13 cellular contexts compared by ENCODE assay signal in genomic region chr3:126541628-126542339, GRCh38. TPM values are rescaled to one million over a fixed set of nuclear protein-coding genes. Genes with fewer than 3 reads are reported as not detected.
DNase-seq lines count a peak whose midpoint lies in the region; ATAC-seq and TF ChIP-seq lines count a peak whose summit lies in the region.
"Had no signal": no experiment of that assay in that cellular context is flagged by ENCODE, and none has a peak within 500 bp of the region (broad histone marks: within the 10 kb centered on the region; RNA-seq: fewer than 3 reads in every experiment).

No MANE protein-coding gene starts in this region.

- TF ChIP-seq EP300 in stomach (IDR thresholded peaks at IDR 0.05): no peak

- H3K36me3 ChIP-seq in colonic mucosa (no peaks in the 10 kb centered on the region), lower lobe of right lung (no peaks in the 10 kb centered on the region), stomach (no peaks in the 10 kb centered on the region)
- H3K36me3 ChIP-seq: ascending aorta had no signal

- no peak overlapping the region for H3K27ac Mint-ChIP-seq in activated CD4-positive, alpha-beta memory T cell treated with anti-CD3 and anti-CD28 coated beads for 36 hours
- H3K27ac Mint-ChIP-seq in activated CD4-positive, alpha-beta memory T cell treated with anti-CD3 and anti-CD28 coated beads, Interleukin-2, amount 10 ng/mL, durations not matched to agents 7 days and 5 days: no peak overlapping the region
- H3K27ac Mint-ChIP-seq in activated CD8-positive, alpha-beta T cell treated with anti-CD3 and anti-CD28 coated beads for 36 hours: no peak overlapping the region
- no peak overlapping the region for H3K27ac Mint-ChIP-seq in stimulated activated naive B cell treated with anti-CD40 and anti-IgM and Interleukin-4, amounts not matched to agents 10 μg/mL and 1 μg/mL and 100 μg/mL, for 72 hours

- peaks cover 7% of the 10 kb centered on the region for H3K27me3 Mint-ChIP-seq in activated CD4-positive, alpha-beta memory T cell treated with anti-CD3 and anti-CD28 coated beads for 36 hours
- peaks cover 1% of the 10 kb centered on the region for H3K27me3 Mint-ChIP-seq in activated CD4-positive, alpha-beta memory T cell treated with anti-CD3 and anti-CD28 coated beads, Interleukin-2, amount 10 ng/mL, durations not matched to agents 7 days and 5 days
- H3K27me3 Mint-ChIP-seq in activated CD8-positive, alpha-beta T cell treated with anti-CD3 and anti-CD28 coated beads for 36 hours: no peaks in the 10 kb centered on the region
- peaks cover 14 to 20% of the 10 kb centered on the region in 2 donors for H3K27me3 Mint-ChIP-seq in stimulated activated naive B cell treated with anti-CD40 and anti-IgM and Interleukin-4, amounts not matched to agents 10 μg/mL and 1 μg/mL and 100 μg/mL, for 72 hours

- no peak overlapping the region for H3K4me3 ChIP-seq in colonic mucosa
- no peak overlapping the region for H3K4me3 ChIP-seq in lower lobe of right lung
- no peak overlapping the region for H3K4me3 ChIP-seq in stomach
- H3K4me3 ChIP-seq: ascending aorta, dorsolateral prefrontal cortex had no signal

- peaks cover 2% of the 10 kb centered on the region for H3K9me3 Mint-ChIP-seq in activated CD4-positive, alpha-beta memory T cell treated with anti-CD3 and anti-CD28 coated beads for 36 hours
- peaks cover 4% of the 10 kb centered on the region for H3K9me3 Mint-ChIP-seq in activated CD4-positive, alpha-beta memory T cell treated with anti-CD3 and anti-CD28 coated beads, Interleukin-2, amount 10 ng/mL, durations not matched to agents 7 days and 5 days
- H3K9me3 Mint-ChIP-seq in activated CD8-positive, alpha-beta T cell treated with anti-CD3 and anti-CD28 coated beads for 36 hours: no peaks in the 10 kb centered on the region
- H3K9me3 Mint-ChIP-seq in stimulated activated naive B cell treated with anti-CD40 and anti-IgM and Interleukin-4, amounts not matched to agents 10 μg/mL and 1 μg/mL and 100 μg/mL, for 72 hours: peaks cover 0 to 3% of the 10 kb centered on the region in 2 donors

- no peak for TF ChIP-seq POLR2A in stomach (IDR thresholded peaks at IDR 0.05)

- 38 to 68% (median 53%) methylated on average over 43 to 101 of the region's 101 CpGs for WGBS in stomach, 5 donors

- no peak overlapping the region for H3K9ac ChIP-seq in colonic mucosa (ENCODE audit: low read depth in 2 of 2, low read length in 2 of 2)

- ATAC-seq in lower lobe of right lung (no peak), GM19397 (IDR thresholded peaks at IDR 0.05; ENCODE audit: unreplicated experiment) (no peak)
- no peak for ATAC-seq in activated CD8-positive, alpha-beta T cell treated with anti-CD3 and anti-CD28 coated beads for 36 hours
- ATAC-seq in stimulated activated naive B cell treated with anti-CD40 and anti-IgM and Interleukin-4, amounts not matched to agents 10 μg/mL and 1 μg/mL and 100 μg/mL, for 72 hours (replicated peaks): no peak

- CTCF ChIA-PET in activated CD4-positive, alpha-beta memory T cell treated with anti-CD3 and anti-CD28 coated beads for 36 hours (lab: Charles Lee): no interaction called here
- CTCF ChIA-PET in activated CD4-positive, alpha-beta memory T cell treated with anti-CD3 and anti-CD28 coated beads, Interleukin-2, amount 10 ng/mL, durations not matched to agents 7 days and 5 days (lab: Charles Lee): no interaction called here
- CTCF ChIA-PET in activated CD8-positive, alpha-beta T cell treated with anti-CD3 and anti-CD28 coated beads for 36 hours (lab: Charles Lee): no interaction called here

- no peaks in the 10 kb centered on the region for H3K36me3 Mint-ChIP-seq in activated CD4-positive, alpha-beta memory T cell treated with anti-CD3 and anti-CD28 coated beads for 36 hours
- no peaks in the 10 kb centered on the region for H3K36me3 Mint-ChIP-seq in activated CD4-positive, alpha-beta memory T cell treated with anti-CD3 and anti-CD28 coated beads, Interleukin-2, amount 10 ng/mL, durations not matched to agents 7 days and 5 days (ENCODE audit: low read depth)
- H3K36me3 Mint-ChIP-seq in activated CD8-positive, alpha-beta T cell treated with anti-CD3 and anti-CD28 coated beads for 36 hours (ENCODE audit: low read depth): no peaks in the 10 kb centered on the region
- H3K36me3 Mint-ChIP-seq in stimulated activated naive B cell treated with anti-CD40 and anti-IgM and Interleukin-4, amounts not matched to agents 10 μg/mL and 1 μg/mL and 100 μg/mL, for 72 hours: no peaks in the 10 kb centered on the region

- H3K27me3 ChIP-seq in colonic mucosa (no peaks in the 10 kb centered on the region), lower lobe of right lung (ENCODE audit: low read depth) (peaks cover 27% of the 10 kb centered on the region), stomach (peaks cover 0 to 51% (median 15%) of the 10 kb centered on the region in 3 donors)

- H3K9me3 ChIP-seq in colonic mucosa (no peaks in the 10 kb centered on the region), lower lobe of right lung (no peaks in the 10 kb centered on the region), stomach (peaks cover 0 to 6% (median 2%) of the 10 kb centered on the region in 4 donors)
- H3K9me3 ChIP-seq: ascending aorta had no signal

- POLR2A ChIA-PET in activated CD4-positive, alpha-beta memory T cell treated with anti-CD3 and anti-CD28 coated beads for 36 hours (lab: Charles Lee): no interaction called here
- POLR2A ChIA-PET in activated CD4-positive, alpha-beta memory T cell treated with anti-CD3 and anti-CD28 coated beads, Interleukin-2, amount 10 ng/mL, durations not matched to agents 7 days and 5 days (lab: Charles Lee): no interaction called here
- POLR2A ChIA-PET in activated CD8-positive, alpha-beta T cell treated with anti-CD3 and anti-CD28 coated beads for 36 hours (lab: Charles Lee): no interaction called here

- H3K4me1 Mint-ChIP-seq in activated CD4-positive, alpha-beta memory T cell treated with anti-CD3 and anti-CD28 coated beads for 36 hours (ENCODE audit: low read depth): no peaks in the 10 kb centered on the region
- H3K4me1 Mint-ChIP-seq in activated CD4-positive, alpha-beta memory T cell treated with anti-CD3 and anti-CD28 coated beads, Interleukin-2, amount 10 ng/mL, durations not matched to agents 7 days and 5 days: peaks cover 3% of the 10 kb centered on the region
- peaks cover 2% of the 10 kb centered on the region for H3K4me1 Mint-ChIP-seq in activated CD8-positive, alpha-beta T cell treated with anti-CD3 and anti-CD28 coated beads for 36 hours (ENCODE audit: low read depth)
- peaks cover 0 to 15% of the 10 kb centered on the region in 2 donors for H3K4me1 Mint-ChIP-seq in stimulated activated naive B cell treated with anti-CD40 and anti-IgM and Interleukin-4, amounts not matched to agents 10 μg/mL and 1 μg/mL and 100 μg/mL, for 72 hours

- TF ChIP-seq CTCF in colonic mucosa (IDR thresholded peaks at IDR 0.05): no peak
- no peak for TF ChIP-seq CTCF in lower lobe of right lung (IDR thresholded peaks at IDR 0.05)
- no peak for TF ChIP-seq CTCF in stomach (IDR thresholded peaks at IDR 0.05)
- no peak for TF ChIP-seq CTCF in activated CD8-positive, alpha-beta T cell treated with anti-CD3 and anti-CD28 coated beads for 36 hours (IDR thresholded peaks at IDR 0.05)

- H3K4me1 ChIP-seq in colonic mucosa: no peaks in the 10 kb centered on the region
- peaks cover 8% of the 10 kb centered on the region for H3K4me1 ChIP-seq in lower lobe of right lung
- peaks cover 0 to 21% (median 6%) of the 10 kb centered on the region in 4 donors for H3K4me1 ChIP-seq in stomach
- H3K4me1 ChIP-seq: ascending aorta had no signal

- H3K4me3 Mint-ChIP-seq in activated CD4-positive, alpha-beta memory T cell treated with anti-CD3 and anti-CD28 coated beads for 36 hours: no peak overlapping the region
- H3K4me3 Mint-ChIP-seq in activated CD4-positive, alpha-beta memory T cell treated with anti-CD3 and anti-CD28 coated beads, Interleukin-2, amount 10 ng/mL, durations not matched to agents 7 days and 5 days: no peak overlapping the region
- no peak overlapping the region for H3K4me3 Mint-ChIP-seq in activated CD8-positive, alpha-beta T cell treated with anti-CD3 and anti-CD28 coated beads for 36 hours
- H3K4me3 Mint-ChIP-seq in stimulated activated naive B cell treated with anti-CD40 and anti-IgM and Interleukin-4, amounts not matched to agents 10 μg/mL and 1 μg/mL and 100 μg/mL, for 72 hours: no peak overlapping the region

- DNase-seq in activated CD4-positive, alpha-beta memory T cell treated with anti-CD3 and anti-CD28 coated beads for 36 hours: peak; percentile 2
- DNase-seq in activated CD4-positive, alpha-beta memory T cell treated with anti-CD3 and anti-CD28 coated beads, Interleukin-2, amount 10 ng/mL, durations not matched to agents 7 days and 5 days: no peak
- DNase-seq in colonic mucosa (peak; percentile 5), lower lobe of right lung (peak; percentile 42), stomach (peak; percentile 9)
- no peak for DNase-seq in activated CD8-positive, alpha-beta T cell treated with anti-CD3 and anti-CD28 coated beads for 36 hours
- no peak for DNase-seq in stimulated activated naive B cell treated with anti-CD40 and anti-IgM and Interleukin-4, amounts not matched to agents 10 μg/mL and 1 μg/mL and 100 μg/mL, for 72 hours
- DNase-seq: activated CD4-positive, CD25-positive, alpha-beta regulatory T cell had no signal

- H3K27ac ChIP-seq in colonic mucosa (no peak overlapping the region), lower lobe of right lung (no peak overlapping the region), stomach (no peak overlapping the region)
- H3K27ac ChIP-seq: ascending aorta, dorsolateral prefrontal cortex had no signal

- intact Hi-C loops in activated CD4-positive, alpha-beta memory T cell treated with anti-CD3 and anti-CD28 coated beads for 36 hours (cut with micrococcal nuclease): no loop called here
- intact Hi-C loops in colonic mucosa (cut with DNase I) (no loop called here), lower lobe of right lung (cut with DNase I) (no loop called here), stomach (cut with DNase I; ENCODE audit: low total_unique reads) (no loop called here)
- intact Hi-C loops in activated CD8-positive, alpha-beta T cell treated with anti-CD3 and anti-CD28 coated beads for 36 hours (cut with micrococcal nuclease): no loop called here

RNA-seq across cellular contexts. Expression of gene C3orf22, which starts 16.9 kb away (rescaled TPM):
- total RNA-seq in activated CD4-positive, alpha-beta memory T cell treated with anti-CD3 and anti-CD28 coated beads for 36 hours: not detected
- total RNA-seq in activated CD4-positive, alpha-beta memory T cell treated with anti-CD3 and anti-CD28 coated beads, Interleukin-2, amount 10 ng/mL, durations not matched to agents 7 days and 5 days: not detected
- total RNA-seq in colonic mucosa (not detected), lower lobe of right lung (not detected), stomach (not detected)
- not detected for polyA plus RNA-seq in stomach
- total RNA-seq in activated CD8-positive, alpha-beta T cell treated with anti-CD3 and anti-CD28 coated beads for 36 hours: not detected
- total RNA-seq: A172, ascending aorta, fibroblast of villous mesenchyme had no signal

RNA-seq across cellular contexts. Expression of gene CHST13, which starts 17.8 kb away (rescaled TPM):
- total RNA-seq in activated CD4-positive, alpha-beta memory T cell treated with anti-CD3 and anti-CD28 coated beads for 36 hours: not detected
- total RNA-seq in activated CD4-positive, alpha-beta memory T cell treated with anti-CD3 and anti-CD28 coated beads, Interleukin-2, amount 10 ng/mL, durations not matched to agents 7 days and 5 days: not detected
- total RNA-seq in colonic mucosa: 1 to 10 TPM in 1 of 2 donors, under 1 TPM in 1; 0.22 to 1.6 TPM
- 1.5 TPM for total RNA-seq in lower lobe of right lung
- 10 to 100 TPM in 1 of 5 donors, 1 to 10 TPM in 2, not detected in 2; 1.4 to 12.5 (median 5.7) TPM for total RNA-seq in stomach
- under 1 TPM; 0.08 to 0.61 (median 0.19) TPM for polyA plus RNA-seq in stomach
- not detected for total RNA-seq in activated CD8-positive, alpha-beta T cell treated with anti-CD3 and anti-CD28 coated beads for 36 hours
- total RNA-seq: A172, ascending aorta, fibroblast of villous mesenchyme had no signal

RNA-seq across cellular contexts. Expression of gene UROC1, which starts 24.2 kb away (rescaled TPM):
- total RNA-seq in activated CD4-positive, alpha-beta memory T cell treated with anti-CD3 and anti-CD28 coated beads for 36 hours: not detected
- total RNA-seq in activated CD4-positive, alpha-beta memory T cell treated with anti-CD3 and anti-CD28 coated beads, Interleukin-2, amount 10 ng/mL, durations not matched to agents 7 days and 5 days: not detected
- total RNA-seq in colonic mucosa (not detected), lower lobe of right lung (not detected), stomach (not detected)
- polyA plus RNA-seq in stomach: not detected
- total RNA-seq in activated CD8-positive, alpha-beta T cell treated with anti-CD3 and anti-CD28 coated beads for 36 hours: not detected
- total RNA-seq: A172, ascending aorta, fibroblast of villous mesenchyme had no signal

Comparison
In these comparisons a context has a peak if more than half of its experiments do, and no peak if none do; other contexts are left out.
1. DNase-seq: peak in activated CD4-positive, alpha-beta memory T cell treated with anti-CD3 and anti-CD28 coated beads for 36 hours (single experiment), colonic mucosa (single experiment), lower lobe of right lung (single experiment) and stomach (single experiment); none in activated CD4-positive, alpha-beta memory T cell treated with anti-CD3 and anti-CD28 coated beads, Interleukin-2, amount 10 ng/mL, durations not matched to agents 7 days and 5 days (single experiment), activated CD8-positive, alpha-beta T cell treated with anti-CD3 and anti-CD28 coated beads for 36 hours (single experiment) and stimulated activated naive B cell treated with anti-CD40 and anti-IgM and Interleukin-4, amounts not matched to agents 10 μg/mL and 1 μg/mL and 100 μg/mL, for 72 hours (single experiment).